Comparison of ENCODE assay signal across 1 cellular context in the genomic region with DNA sequence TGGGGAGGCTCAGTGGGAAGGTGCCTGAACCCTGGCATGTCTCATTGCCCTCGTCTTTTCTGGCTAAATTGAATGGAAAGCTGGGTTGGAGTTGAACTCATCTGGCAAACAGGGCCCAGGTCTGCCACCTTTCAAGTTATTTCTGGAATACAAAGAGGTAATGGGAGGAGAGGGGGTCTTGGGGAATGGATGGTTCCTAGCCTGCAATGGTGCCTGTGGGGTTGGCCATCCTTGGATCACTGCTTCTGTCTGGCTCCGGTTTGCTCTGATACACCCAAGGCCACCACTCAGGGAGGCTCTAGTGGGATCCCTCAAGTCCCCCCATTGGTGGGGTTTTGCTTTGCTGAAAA.
A peak's percentile ranks its signal among the peaks of the same experiment; 100 is the strongest.
TF ChIP-seq lines count a peak whose summit lies in the region.

No MANE protein-coding gene starts in this region.

TF ChIP-seq in HepG2, 621 proteins besides CTCF, POLR2A, EP300 and RAD21 (continues in another document):
- TF ChIP-seq SSRP1 (CRISPR knock-in tag; IDR thresholded peaks at IDR 0.05) (peak; percentile 92; the same call in 1 of the 2 replicates), ZSCAN25 (CRISPR knock-in tag; IDR thresholded peaks at IDR 0.05) (no peak), ARID2 (CRISPR knock-in tag; IDR thresholded peaks at IDR 0.05; ENCODE audit: borderline replicate concordance) (peak; percentile 58; the same call in 1 of the 2 replicates), ZFX (CRISPR knock-in tag; IDR thresholded peaks at IDR 0.05; ENCODE audit: low read depth) (no peak), NRL (CRISPR knock-in tag; IDR thresholded peaks at IDR 0.05; ENCODE audit: borderline replicate concordance) (peak; percentile 48; the same call in 1 of the 2 replicates), RBFOX2 (IDR thresholded peaks at IDR 0.05; ENCODE audit: low read depth, low read length) (peak; percentile 44; the same call in 1 of the 2 replicates), DNMT3B (CRISPR knock-in tag; conservative IDR thresholded peaks at IDR 0.05) (no peak), ZSCAN22 (CRISPR knock-in tag; IDR thresholded peaks at IDR 0.05) (no peak), ZBTB8A (CRISPR knock-in tag; IDR thresholded peaks at IDR 0.05; ENCODE audit: borderline replicate concordance, low read depth) (no peak), RFXAP (CRISPR knock-in tag; IDR thresholded peaks at IDR 0.05; ENCODE audit: borderline replicate concordance) (0 out of 2 replicates have a peak, but pooled peaks have one; percentile 24), NPAS2 (CRISPR knock-in tag; IDR thresholded peaks at IDR 0.05; ENCODE audit: borderline replicate concordance) (no peak), ZNF530 (CRISPR knock-in tag; IDR thresholded peaks at IDR 0.05; ENCODE audit: low read depth) (no peak), MAX (IDR thresholded peaks at IDR 0.05) (0 out of 2 replicates have a peak, but pooled peaks have one; percentile 7), ISL2 (CRISPR knock-in tag; IDR thresholded peaks at IDR 0.05) (no peak), ZNF747 (CRISPR knock-in tag; IDR thresholded peaks at IDR 0.05; ENCODE audit: borderline replicate concordance) (no peak), ZNF350 (CRISPR knock-in tag; IDR thresholded peaks at IDR 0.05; ENCODE audit: borderline replicate concordance, low read depth) (no peak), POGZ (CRISPR knock-in tag; IDR thresholded peaks at IDR 0.05) (no peak), BRD4 (CRISPR knock-in tag; IDR thresholded peaks at IDR 0.05) (0 out of 2 replicates have a peak, but pooled peaks have one; percentile 46), KMT2A (CRISPR knock-in tag; IDR thresholded peaks at IDR 0.05) (no peak), SRSF4 (IDR thresholded peaks at IDR 0.05; ENCODE audit: low read depth, low read length, poor library complexity, severe bottlenecking) (no peak), ELF4 (CRISPR knock-in tag; IDR thresholded peaks at IDR 0.05; ENCODE audit: borderline replicate concordance) (no peak), ZNF382 (CRISPR knock-in tag; IDR thresholded peaks at IDR 0.05; ENCODE audit: borderline replicate concordance) (no peak), ZNF563 (CRISPR knock-in tag; IDR thresholded peaks at IDR 0.05) (no peak), TBX2 (CRISPR knock-in tag; IDR thresholded peaks at IDR 0.05; ENCODE audit: borderline replicate concordance) (no peak), DMAP1 (CRISPR knock-in tag; IDR thresholded peaks at IDR 0.05) (no peak), CREB1 (IDR thresholded peaks at IDR 0.05) (no peak), CREB1 (CRISPR knock-in tag; IDR thresholded peaks at IDR 0.05) (0 out of 2 replicates have a peak, but pooled peaks have one; percentile 3), SAFB2 (CRISPR knock-in tag; IDR thresholded peaks at IDR 0.05; ENCODE audit: borderline replicate concordance, low read depth) (no peak), ZNF354B (CRISPR knock-in tag; IDR thresholded peaks at IDR 0.05) (no peak), ZNF598 (CRISPR knock-in tag; IDR thresholded peaks at IDR 0.05; ENCODE audit: borderline replicate concordance) (0 out of 2 replicates have a peak, but pooled peaks have one; percentile 1), ATAD3A (CRISPR knock-in tag; IDR thresholded peaks at IDR 0.05) (no peak), ZNF746 (CRISPR knock-in tag; IDR thresholded peaks at IDR 0.05) (0 out of 2 replicates have a peak, but pooled peaks have one; percentile 54), ZNF605 (CRISPR knock-in tag; IDR thresholded peaks at IDR 0.05) (peak; percentile 32; the same call in 1 of the 2 replicates), ZNF256 (CRISPR knock-in tag; conservative IDR thresholded peaks at IDR 0.05) (0 out of 2 replicates have a peak, but pooled peaks have one; percentile 14), TRIM24 (CRISPR knock-in tag; IDR thresholded peaks at IDR 0.05) (no peak), ZNF816 (CRISPR knock-in tag; IDR thresholded peaks at IDR 0.05; ENCODE audit: borderline replicate concordance) (no peak), KDM6A (CRISPR knock-in tag; IDR thresholded peaks at IDR 0.05; ENCODE audit: low read depth) (no peak), ARNT2 (CRISPR knock-in tag; IDR thresholded peaks at IDR 0.05; ENCODE audit: low read depth) (0 out of 2 replicates have a peak, but pooled peaks have one; percentile 21), SUZ12 (IDR thresholded peaks at IDR 0.05; ENCODE audit: low read depth, low read length) (no peak), PBX3 (CRISPR knock-in tag; IDR thresholded peaks at IDR 0.05; ENCODE audit: borderline replicate concordance) (no peak), YY1 (IDR thresholded peaks at IDR 0.05; ENCODE audit: insufficient read depth, insufficient replicate concordance, low read depth, low read length) (no peak), ZNF260 (CRISPR knock-in tag; IDR thresholded peaks at IDR 0.05; ENCODE audit: borderline replicate concordance, low read depth) (no peak), GATAD2A (CRISPR knock-in tag; IDR thresholded peaks at IDR 0.05) (no peak), HMG20A (CRISPR knock-in tag; IDR thresholded peaks at IDR 0.05; ENCODE audit: borderline replicate concordance) (no peak), ZC3H13 (CRISPR knock-in tag; IDR thresholded peaks at IDR 0.05) (no peak), ZNF800 (CRISPR knock-in tag; IDR thresholded peaks at IDR 0.05) (no peak), HOXA3 (CRISPR knock-in tag; IDR thresholded peaks at IDR 0.05) (no peak), CSRNP1 (CRISPR knock-in tag; IDR thresholded peaks at IDR 0.05) (0 out of 2 replicates have a peak, but pooled peaks have one; percentile 4), MEF2D (CRISPR knock-in tag; IDR thresholded peaks at IDR 0.05) (no peak)
- TF ChIP-seq, protein P1, sequence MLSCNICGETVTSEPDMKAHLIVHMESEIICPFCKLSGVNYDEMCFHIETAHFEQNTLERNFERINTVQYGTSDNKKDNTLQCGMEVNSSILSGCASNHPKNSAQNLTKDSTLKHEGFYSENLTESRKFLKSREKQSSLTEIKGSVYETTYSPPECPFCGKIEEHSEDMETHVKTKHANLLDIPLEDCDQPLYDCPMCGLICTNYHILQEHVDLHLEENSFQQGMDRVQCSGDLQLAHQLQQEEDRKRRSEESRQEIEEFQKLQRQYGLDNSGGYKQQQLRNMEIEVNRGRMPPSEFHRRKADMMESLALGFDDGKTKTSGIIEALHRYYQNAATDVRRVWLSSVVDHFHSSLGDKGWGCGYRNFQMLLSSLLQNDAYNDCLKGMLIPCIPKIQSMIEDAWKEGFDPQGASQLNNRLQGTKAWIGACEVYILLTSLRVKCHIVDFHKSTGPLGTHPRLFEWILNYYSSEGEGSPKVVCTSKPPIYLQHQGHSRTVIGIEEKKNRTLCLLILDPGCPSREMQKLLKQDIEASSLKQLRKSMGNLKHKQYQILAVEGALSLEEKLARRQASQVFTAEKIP (CRISPR knock-in tag; IDR thresholded peaks at IDR 0.05; ENCODE audit: borderline replicate concordance) = no peak
- TF ChIP-seq, protein P2, sequence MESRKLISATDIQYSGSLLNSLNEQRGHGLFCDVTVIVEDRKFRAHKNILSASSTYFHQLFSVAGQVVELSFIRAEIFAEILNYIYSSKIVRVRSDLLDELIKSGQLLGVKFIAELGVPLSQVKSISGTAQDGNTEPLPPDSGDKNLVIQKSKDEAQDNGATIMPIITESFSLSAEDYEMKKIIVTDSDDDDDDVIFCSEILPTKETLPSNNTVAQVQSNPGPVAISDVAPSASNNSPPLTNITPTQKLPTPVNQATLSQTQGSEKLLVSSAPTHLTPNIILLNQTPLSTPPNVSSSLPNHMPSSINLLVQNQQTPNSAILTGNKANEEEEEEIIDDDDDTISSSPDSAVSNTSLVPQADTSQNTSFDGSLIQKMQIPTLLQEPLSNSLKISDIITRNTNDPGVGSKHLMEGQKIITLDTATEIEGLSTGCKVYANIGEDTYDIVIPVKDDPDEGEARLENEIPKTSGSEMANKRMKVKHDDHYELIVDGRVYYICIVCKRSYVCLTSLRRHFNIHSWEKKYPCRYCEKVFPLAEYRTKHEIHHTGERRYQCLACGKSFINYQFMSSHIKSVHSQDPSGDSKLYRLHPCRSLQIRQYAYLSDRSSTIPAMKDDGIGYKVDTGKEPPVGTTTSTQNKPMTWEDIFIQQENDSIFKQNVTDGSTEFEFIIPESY (CRISPR knock-in tag; IDR thresholded peaks at IDR 0.05) = no peak
- TF ChIP-seq, protein P3, sequence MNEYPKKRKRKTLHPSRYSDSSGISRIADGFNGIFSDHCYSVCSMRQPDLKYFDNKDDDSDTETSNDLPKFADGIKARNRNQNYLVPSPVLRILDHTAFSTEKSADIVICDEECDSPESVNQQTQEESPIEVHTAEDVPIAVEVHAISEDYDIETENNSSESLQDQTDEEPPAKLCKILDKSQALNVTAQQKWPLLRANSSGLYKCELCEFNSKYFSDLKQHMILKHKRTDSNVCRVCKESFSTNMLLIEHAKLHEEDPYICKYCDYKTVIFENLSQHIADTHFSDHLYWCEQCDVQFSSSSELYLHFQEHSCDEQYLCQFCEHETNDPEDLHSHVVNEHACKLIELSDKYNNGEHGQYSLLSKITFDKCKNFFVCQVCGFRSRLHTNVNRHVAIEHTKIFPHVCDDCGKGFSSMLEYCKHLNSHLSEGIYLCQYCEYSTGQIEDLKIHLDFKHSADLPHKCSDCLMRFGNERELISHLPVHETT (CRISPR knock-in tag; conservative IDR thresholded peaks at IDR 0.05) = peak; percentile 13
- TF ChIP-seq, protein P4, sequence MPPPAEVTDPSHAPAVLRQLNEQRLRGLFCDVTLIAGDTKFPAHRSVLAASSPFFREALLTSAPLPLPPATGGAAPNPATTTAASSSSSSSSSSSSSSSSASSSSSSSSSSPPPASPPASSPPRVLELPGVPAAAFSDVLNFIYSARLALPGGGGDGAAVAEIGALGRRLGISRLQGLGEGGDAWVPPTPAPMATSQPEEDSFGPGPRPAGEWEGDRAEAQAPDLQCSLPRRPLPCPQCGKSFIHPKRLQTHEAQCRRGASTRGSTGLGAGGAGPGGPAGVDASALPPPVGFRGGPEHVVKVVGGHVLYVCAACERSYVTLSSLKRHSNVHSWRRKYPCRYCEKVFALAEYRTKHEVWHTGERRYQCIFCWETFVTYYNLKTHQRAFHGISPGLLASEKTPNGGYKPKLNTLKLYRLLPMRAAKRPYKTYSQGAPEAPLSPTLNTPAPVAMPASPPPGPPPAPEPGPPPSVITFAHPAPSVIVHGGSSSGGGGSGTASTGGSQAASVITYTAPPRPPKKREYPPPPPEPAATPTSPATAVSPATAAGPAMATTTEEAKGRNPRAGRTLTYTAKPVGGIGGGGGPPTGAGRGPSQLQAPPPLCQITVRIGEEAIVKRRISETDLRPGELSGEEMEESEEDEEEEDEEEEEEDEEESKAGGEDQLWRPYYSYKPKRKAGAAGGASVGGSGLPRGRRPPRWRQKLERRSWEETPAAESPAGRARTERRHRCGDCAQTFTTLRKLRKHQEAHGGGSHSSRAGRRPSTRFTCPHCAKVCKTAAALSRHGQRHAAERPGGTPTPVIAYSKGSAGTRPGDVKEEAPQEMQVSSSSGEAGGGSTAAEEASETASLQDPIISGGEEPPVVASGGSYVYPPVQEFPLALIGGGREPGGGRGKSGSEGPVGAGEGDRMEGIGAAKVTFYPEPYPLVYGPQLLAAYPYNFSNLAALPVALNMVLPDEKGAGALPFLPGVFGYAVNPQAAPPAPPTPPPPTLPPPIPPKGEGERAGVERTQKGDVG (CRISPR knock-in tag; IDR thresholded peaks at IDR 0.05; ENCODE audit: borderline replicate concordance) = 0 out of 2 replicates have a peak, but pooled peaks have one; percentile 20
